In the genomic region with DNA sequence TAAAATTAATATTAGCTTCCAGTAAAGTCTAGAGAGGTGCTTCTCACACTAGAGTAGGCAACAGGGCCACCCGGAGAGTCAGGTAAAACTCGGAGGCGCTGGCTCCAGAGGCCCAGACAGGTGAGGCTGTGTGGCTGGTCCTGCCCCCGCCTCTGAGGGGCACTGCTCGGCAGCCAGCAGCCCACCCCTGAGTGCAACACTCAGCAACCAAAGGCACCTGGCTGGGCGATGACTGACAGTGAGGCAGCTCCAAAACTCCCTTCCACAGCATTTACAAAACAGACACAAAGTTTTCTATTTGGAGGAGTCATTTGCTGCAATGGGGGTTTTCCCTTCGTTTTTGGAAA, we compare ENCODE assay signal across 8 cellular contexts.
DNase-seq lines count a peak whose midpoint lies in the region; ATAC-seq and TF ChIP-seq lines count a peak whose summit lies in the region.

No MANE protein-coding gene starts in this region.

- H3K27me3 Mint-ChIP-seq in activated T-cell treated with anti-CD3 and anti-CD28 coated beads, Interleukin-2, amount 50 U/mL, for 72 hours (ENCODE audit: low read depth) = no peaks in the 10 kb centered on the region

- peak overlapping the region; percentile 72 for H3K27ac ChIP-seq in osteoblast (ENCODE audit: low read depth, low read length)

- H3K27ac Mint-ChIP-seq in activated T-cell treated with anti-CD3 and anti-CD28 coated beads, Interleukin-2, amount 50 U/mL, for 72 hours = peak overlapping the region; percentile 96

- H3K36me3 ChIP-seq in osteoblast (ENCODE audit: insufficient read depth, low read length) (no peaks in the 10 kb centered on the region), mucosa of descending colon (ENCODE audit: low read depth) (no peaks in the 10 kb centered on the region)

- H3K4me1 Mint-ChIP-seq in activated T-cell treated with anti-CD3 and anti-CD28 coated beads, Interleukin-2, amount 50 U/mL, for 72 hours (ENCODE audit: low read depth) = peaks cover 94% of the 10 kb centered on the region

- ATAC-seq in GM19397 (IDR thresholded peaks at IDR 0.05; ENCODE audit: unreplicated experiment) (peak; percentile 18), HG02981 (IDR thresholded peaks at IDR 0.05; ENCODE audit: unreplicated experiment) (peak; percentile 21), HG02852 (IDR thresholded peaks at IDR 0.05; ENCODE audit: unreplicated experiment) (no peak), mucosa of descending colon (no peak)
- peak; percentile 43 to 49 for ATAC-seq in activated T-cell treated with anti-CD3 and anti-CD28 coated beads, Interleukin-2, amount 50 U/mL, for 72 hours (replicated peaks in 1 of 2)

- no peaks in the 10 kb centered on the region for H3K27me3 ChIP-seq in osteoblast (ENCODE audit: insufficient read depth, low read length)

- no peak for DNase-seq in activated T-cell treated with anti-CD3 and anti-CD28 coated beads, Interleukin-2, amount 50 U/mL, for 72 hours
- no peak for DNase-seq in osteoblast (ENCODE audit: insufficient read length, low spot score, missing footprints)
- no peak for DNase-seq in NCI-H2227 (lab: John Stamatoyannopoulos, UW; ENCODE audit: unreplicated experiment)
- DNase-seq in SW 1271 (lab: John Stamatoyannopoulos, UW) = no peak
- no peak for DNase-seq in mucosa of descending colon

- peak overlapping the region; percentile 63 for H3K4me2 ChIP-seq in osteoblast (ENCODE audit: insufficient read depth, low read length)

- H3K4me3 Mint-ChIP-seq in activated T-cell treated with anti-CD3 and anti-CD28 coated beads, Interleukin-2, amount 50 U/mL, for 72 hours = peak overlapping the region; percentile 81 to 84

- TF ChIP-seq CTCF in osteoblast (IDR thresholded peaks at IDR 0.05; ENCODE audit: extremely low read depth, low read depth, low read length) = no peak
- no peak for TF ChIP-seq CTCF in mucosa of descending colon (IDR thresholded peaks at IDR 0.05)

- H3K36me3 Mint-ChIP-seq in activated T-cell treated with anti-CD3 and anti-CD28 coated beads, Interleukin-2, amount 50 U/mL, for 72 hours (ENCODE audit: insufficient read depth in 2 of 2) = peaks cover 0 to 1% of the 10 kb centered on the region in 2 donors

- H3K9me3 ChIP-seq in osteoblast (ENCODE audit: low read depth, low read length) (no peaks in the 10 kb centered on the region), mucosa of descending colon (no peaks in the 10 kb centered on the region)

- H3K4me3 ChIP-seq in osteoblast (ENCODE audit: insufficient read depth, low read length) (peak overlapping the region; percentile 57), mucosa of descending colon (no peak overlapping the region)

- intact Hi-C loops in mucosa of descending colon (cut with DNase I, micrococcal nuclease) = no loop called here

- H3K9me3 Mint-ChIP-seq in activated T-cell treated with anti-CD3 and anti-CD28 coated beads, Interleukin-2, amount 50 U/mL, for 72 hours = no peaks in the 10 kb centered on the region

- H4K20me1 ChIP-seq in osteoblast (ENCODE audit: insufficient read depth, low read length) = no peaks in the 10 kb centered on the region

- peak overlapping the region; percentile 3 for H2AFZ ChIP-seq in osteoblast (ENCODE audit: low read length)

- H3K4me1 ChIP-seq in osteoblast (ENCODE audit: insufficient read depth, low read length) (peaks cover 16% of the 10 kb centered on the region), mucosa of descending colon (ENCODE audit: low read depth) (peaks cover 31% of the 10 kb centered on the region)

- no peaks in the 10 kb centered on the region for H3K79me2 ChIP-seq in osteoblast (ENCODE audit: insufficient read depth, low read length)

Comparison
In these comparisons a context has a peak if more than half of its experiments do, and no peak if none do; other contexts are left out.
1. ATAC-seq: peak in GM19397 (single experiment), HG02981 (single experiment) and activated T-cell treated with anti-CD3 and anti-CD28 coated beads, Interleukin-2, amount 50 U/mL, for 72 hours (2 of 2); none in HG02852 (single experiment) and mucosa of descending colon (single experiment).